22 cellular contexts compared by ENCODE assay signal in the genomic region with DNA sequence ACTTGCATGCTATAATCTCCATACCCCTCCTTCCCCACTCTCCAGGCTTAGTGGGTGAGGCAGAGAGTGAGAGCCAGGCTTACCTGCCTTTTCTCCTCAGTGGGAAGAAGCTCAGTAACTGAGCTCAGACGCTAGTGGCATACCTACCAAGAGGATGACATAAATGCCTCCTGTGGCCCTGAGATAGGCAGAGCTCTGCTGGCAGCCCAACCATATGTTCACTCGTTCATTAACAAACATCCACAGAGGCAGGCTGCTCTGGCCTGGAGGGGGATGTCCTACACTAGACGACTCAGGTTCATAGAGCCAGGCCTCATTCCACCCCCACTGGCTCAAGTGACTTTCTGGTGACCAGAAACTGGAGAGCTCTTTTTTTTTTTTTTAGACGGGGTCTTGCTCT.
A peak's percentile ranks its signal among the peaks of the same experiment; 100 is the strongest.
DNase-seq lines count a peak whose midpoint lies in the region; ATAC-seq, FAIRE-seq and TF ChIP-seq lines count a peak whose summit lies in the region.
"Had no signal": no experiment of that assay in that cellular context is flagged by ENCODE, and none has a peak within 500 bp of the region (broad histone marks: within the 10 kb centered on the region; RNA-seq: fewer than 3 reads in every experiment).

No MANE protein-coding gene starts in this region.

- H3K4me3 ChIP-seq in heart left ventricle (no peak overlapping the region), endodermal cell (ENCODE audit: low read length) (no peak overlapping the region), osteoblast (ENCODE audit: insufficient read depth, low read length) (no peak overlapping the region)
- H3K4me3 ChIP-seq: breast epithelium, GM12878, sigmoid colon, vagina had no signal

- H3K9me3 Mint-ChIP-seq in endodermal cell, result peaks cover 33% of the 10 kb centered on the region

- H3K27ac ChIP-seq in heart left ventricle (no peak overlapping the region), endodermal cell (ENCODE audit: low read depth, low read length) (no peak overlapping the region), osteoblast (ENCODE audit: low read depth, low read length) (no peak overlapping the region)
- H3K27ac ChIP-seq: breast epithelium, parathyroid adenoma, sigmoid colon, vagina had no signal

- TF ChIP-seq CTCF in heart left ventricle (IDR thresholded peaks at IDR 0.05), result no peak
- TF ChIP-seq CTCF in endodermal cell (conservative IDR thresholded peaks at IDR 0.05), result no peak
- no peak for TF ChIP-seq CTCF in osteoblast (IDR thresholded peaks at IDR 0.05; ENCODE audit: extremely low read depth, low read depth, low read length)

- intact Hi-C loops in heart left ventricle (cut with DNase I), result no loop called here
- intact Hi-C loops in left cardiac atrium (cut with DNase I), result no loop called here

- no peaks in the 10 kb centered on the region for H3K79me2 ChIP-seq in osteoblast (ENCODE audit: insufficient read depth, low read length)
- H3K79me2 ChIP-seq: parathyroid adenoma had no signal

- no peak overlapping the region for H2AFZ ChIP-seq in osteoblast (ENCODE audit: low read length)
- H2AFZ ChIP-seq: parathyroid adenoma had no signal

- DNase-seq in heart left ventricle (no peak), left cardiac atrium (no peak), HTR-8/SVneo (ENCODE audit: insufficient read length, low spot score) (no peak), endodermal cell (no peak), osteoblast (ENCODE audit: insufficient read length, low spot score, missing footprints) (no peak)
- no peak for DNase-seq in central memory CD4-positive, alpha-beta T cell
- DNase-seq: activated CD4-positive, alpha-beta T cell treated with anti-CD3 and anti-CD28 coated beads for 48 hours; activated CD8-positive, alpha-beta memory T cell treated with anti-CD3 and anti-CD28 coated beads, Interleukin-2, amount 10 ng/mL, durations not matched to agents 7 days and 5 days; CD8-positive, alpha-beta memory T cell; cortex of kidney; HFFc6; mesenchymal stem cell; natural killer cell; NCI-H774; OCI-M1; sigmoid colon had no signal

- 57 to 64% (median 60%) methylated on average over 4 of the region's 4 CpGs for WGBS in heart left ventricle, 4 donors
- WGBS in endodermal cell (ENCODE audit: insufficient coverage in 1 of 2, insufficient read length in 1 of 2), 2 experiments, result 72 to 87% methylated on average over 3 to 4 of the region's 4 CpGs

- TF ChIP-seq POLR2A in heart left ventricle (IDR thresholded peaks at IDR 0.05), result no peak

- H3K9ac ChIP-seq in endodermal cell (ENCODE audit: extremely low read depth, low read length, poor library complexity, severe bottlenecking), result no peak overlapping the region
- H3K9ac ChIP-seq: parathyroid adenoma had no signal

- ATAC-seq in heart left ventricle (peak; percentile 18 to 49 (median 32)), left cardiac atrium (no peak), HG02678 (IDR thresholded peaks at IDR 0.05; ENCODE audit: unreplicated experiment) (no peak)
- ATAC-seq: GM12878, natural killer cell had no signal

- H3K27me3 Mint-ChIP-seq in endodermal cell (ENCODE audit: insufficient read depth), result no peaks in the 10 kb centered on the region
- H3K27me3 Mint-ChIP-seq: activated CD8-positive, alpha-beta memory T cell treated with anti-CD3 and anti-CD28 coated beads, Interleukin-2, amount 10 ng/mL, durations not matched to agents 7 days and 5 days had no signal

- H3K4me1 ChIP-seq in heart left ventricle, result peaks cover 0 to 10% (median 0%) of the 10 kb centered on the region in 12 donors
- peaks cover 5% of the 10 kb centered on the region for H3K4me1 ChIP-seq in endodermal cell (ENCODE audit: control insufficient read depth, insufficient read depth, low read length)
- no peaks in the 10 kb centered on the region for H3K4me1 ChIP-seq in osteoblast (ENCODE audit: insufficient read depth, low read length)
- H3K4me1 ChIP-seq: breast epithelium, parathyroid adenoma, vagina had no signal

- no peaks in the 10 kb centered on the region for H3K27me3 ChIP-seq in heart left ventricle
- H3K27me3 ChIP-seq in endodermal cell (ENCODE audit: control insufficient read depth, insufficient read depth, low read length, poor library complexity, severe bottlenecking), result no peaks in the 10 kb centered on the region
- no peaks in the 10 kb centered on the region for H3K27me3 ChIP-seq in osteoblast (ENCODE audit: insufficient read depth, low read length)
- H3K27me3 ChIP-seq: breast epithelium, sigmoid colon, vagina had no signal

- H3K4me2 ChIP-seq in osteoblast (ENCODE audit: insufficient read depth, low read length), result no peak overlapping the region

- H3K36me3 ChIP-seq in heart left ventricle, result no peaks in the 10 kb centered on the region
- no peaks in the 10 kb centered on the region for H3K36me3 ChIP-seq in endodermal cell (ENCODE audit: control insufficient read depth, insufficient read depth, low read length)
- H3K36me3 ChIP-seq in osteoblast (ENCODE audit: insufficient read depth, low read length), result no peaks in the 10 kb centered on the region
- H3K36me3 ChIP-seq: breast epithelium, sigmoid colon, vagina had no signal

- peaks cover 0 to 6% (median 0%) of the 10 kb centered on the region in 12 donors for H3K9me3 ChIP-seq in heart left ventricle
- peaks cover 35% of the 10 kb centered on the region for H3K9me3 ChIP-seq in endodermal cell (ENCODE audit: control insufficient read depth, low read length)
- no peaks in the 10 kb centered on the region for H3K9me3 ChIP-seq in osteoblast (ENCODE audit: low read depth, low read length)
- H3K9me3 ChIP-seq: breast epithelium, sigmoid colon, vagina had no signal

- no peak overlapping the region for H3K4me3 Mint-ChIP-seq in endodermal cell
- H3K4me3 Mint-ChIP-seq: activated CD8-positive, alpha-beta memory T cell treated with anti-CD3 and anti-CD28 coated beads, Interleukin-2, amount 10 ng/mL, durations not matched to agents 7 days and 5 days; HFFc6; natural killer cell had no signal

- no peaks in the 10 kb centered on the region for H4K20me1 ChIP-seq in osteoblast (ENCODE audit: insufficient read depth, low read length)

- FAIRE-seq in HTR-8/SVneo (lab: Jason Lieb, UNC), result peak; percentile 9
- FAIRE-seq: GM12878, GM19239 had no signal

- H3K4me1 Mint-ChIP-seq in endodermal cell, result peaks cover 24% of the 10 kb centered on the region

- peak overlapping the region; percentile 76 for H3K27ac Mint-ChIP-seq in endodermal cell
- H3K27ac Mint-ChIP-seq: activated CD8-positive, alpha-beta memory T cell treated with anti-CD3 and anti-CD28 coated beads, Interleukin-2, amount 10 ng/mL, durations not matched to agents 7 days and 5 days; HFFc6; natural killer cell had no signal

- H3K36me3 Mint-ChIP-seq in endodermal cell (ENCODE audit: low read depth), result peaks cover 21% of the 10 kb centered on the region
- H3K36me3 Mint-ChIP-seq: natural killer cell had no signal

Comparison
In these comparisons a context has a peak if more than half of its experiments do, and no peak if none do; other contexts are left out.
1. ATAC-seq: peak in heart left ventricle (4 of 4); none in left cardiac atrium (0 of 2) and HG02678 (single experiment).